In the genomic region with DNA sequence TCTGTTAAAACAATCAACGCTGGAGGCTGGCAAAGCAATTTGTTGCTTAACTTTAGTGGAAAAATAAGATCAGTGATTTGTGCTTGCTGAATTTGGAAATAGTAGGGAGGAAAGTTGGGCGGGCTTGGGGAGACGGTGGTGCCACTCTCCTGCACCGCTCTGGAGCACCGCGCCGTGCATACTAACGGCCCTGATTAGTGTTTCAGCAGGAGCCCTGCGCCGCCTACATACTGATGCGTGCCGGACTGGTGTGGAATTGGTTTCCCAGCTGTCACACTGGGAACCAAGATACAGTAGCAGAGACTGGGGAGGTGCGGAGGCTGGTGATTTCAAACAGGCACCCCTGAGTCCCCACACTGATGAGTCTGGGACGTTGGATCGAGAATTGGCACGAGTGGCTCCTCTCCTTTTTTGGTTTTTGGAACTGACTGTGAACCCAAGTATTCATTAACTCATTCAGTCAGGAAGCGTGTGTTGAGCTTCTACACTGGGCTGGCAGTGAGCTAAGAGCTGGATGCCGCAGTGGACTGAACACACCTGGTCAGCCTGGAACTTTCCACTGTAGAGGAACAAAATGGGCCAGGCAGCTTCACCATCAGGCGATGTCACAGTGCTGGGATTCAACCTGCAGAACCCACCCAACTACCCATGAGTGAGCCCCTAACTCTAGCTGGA, we compare ENCODE assay signal across 1 cellular context.
TF ChIP-seq lines count a peak whose summit lies in the region.

No MANE protein-coding gene starts in this region.

TF ChIP-seq in HepG2, 621 proteins besides CTCF, POLR2A, EP300 and RAD21:
- TF ChIP-seq, protein P1, sequence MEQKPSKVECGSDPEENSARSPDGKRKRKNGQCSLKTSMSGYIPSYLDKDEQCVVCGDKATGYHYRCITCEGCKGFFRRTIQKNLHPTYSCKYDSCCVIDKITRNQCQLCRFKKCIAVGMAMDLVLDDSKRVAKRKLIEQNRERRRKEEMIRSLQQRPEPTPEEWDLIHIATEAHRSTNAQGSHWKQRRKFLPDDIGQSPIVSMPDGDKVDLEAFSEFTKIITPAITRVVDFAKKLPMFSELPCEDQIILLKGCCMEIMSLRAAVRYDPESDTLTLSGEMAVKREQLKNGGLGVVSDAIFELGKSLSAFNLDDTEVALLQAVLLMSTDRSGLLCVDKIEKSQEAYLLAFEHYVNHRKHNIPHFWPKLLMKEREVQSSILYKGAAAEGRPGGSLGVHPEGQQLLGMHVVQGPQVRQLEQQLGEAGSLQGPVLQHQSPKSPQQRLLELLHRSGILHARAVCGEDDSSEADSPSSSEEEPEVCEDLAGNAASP (CRISPR knock-in tag; IDR thresholded peaks at IDR 0.05; ENCODE audit: borderline replicate concordance), result no peak
- TF ChIP-seq, protein P2, sequence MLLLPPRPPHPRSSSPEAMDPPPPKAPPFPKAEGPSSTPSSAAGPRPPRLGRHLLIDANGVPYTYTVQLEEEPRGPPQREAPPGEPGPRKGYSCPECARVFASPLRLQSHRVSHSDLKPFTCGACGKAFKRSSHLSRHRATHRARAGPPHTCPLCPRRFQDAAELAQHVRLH (CRISPR knock-in tag; IDR thresholded peaks at IDR 0.05; ENCODE audit: borderline replicate concordance, low read depth), result no peak
- TF ChIP-seq, protein P3, sequence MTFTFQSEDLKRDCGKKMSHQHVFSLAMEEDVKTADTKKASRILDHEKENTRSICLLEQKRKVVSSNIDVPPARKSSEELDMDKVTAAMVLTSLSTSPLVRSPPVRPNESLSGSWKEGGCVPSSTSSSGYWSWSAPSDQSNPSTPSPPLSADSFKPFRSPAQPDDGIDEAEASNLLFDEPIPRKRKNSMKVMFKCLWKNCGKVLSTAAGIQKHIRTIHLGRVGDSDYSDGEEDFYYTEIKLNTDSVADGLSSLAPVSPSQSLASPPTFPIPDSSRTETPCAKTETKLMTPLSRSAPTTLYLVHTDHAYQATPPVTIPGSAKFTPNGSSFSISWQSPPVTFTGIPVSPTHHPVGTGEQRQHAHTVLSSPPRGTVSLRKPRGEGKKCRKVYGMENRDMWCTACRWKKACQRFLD (CRISPR knock-in tag; IDR thresholded peaks at IDR 0.05; ENCODE audit: borderline replicate concordance), result no peak
- TF ChIP-seq, protein P4, sequence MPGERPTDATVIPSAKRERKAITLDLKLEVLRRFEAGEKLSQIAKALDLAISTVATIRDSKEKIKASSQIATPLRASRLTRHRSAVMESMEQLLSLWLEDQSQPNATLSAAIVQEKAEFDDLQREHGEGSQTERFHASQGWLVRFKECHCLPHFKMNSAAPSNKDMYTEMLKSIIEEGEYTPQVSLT (CRISPR knock-in tag; IDR thresholded peaks at IDR 0.05; ENCODE audit: borderline replicate concordance, low read depth), result no peak
TF ChIP-seq in HepG2: peak in this region for 0.
